ENCODE assay signal across 27 cellular contexts in the genomic region with DNA sequence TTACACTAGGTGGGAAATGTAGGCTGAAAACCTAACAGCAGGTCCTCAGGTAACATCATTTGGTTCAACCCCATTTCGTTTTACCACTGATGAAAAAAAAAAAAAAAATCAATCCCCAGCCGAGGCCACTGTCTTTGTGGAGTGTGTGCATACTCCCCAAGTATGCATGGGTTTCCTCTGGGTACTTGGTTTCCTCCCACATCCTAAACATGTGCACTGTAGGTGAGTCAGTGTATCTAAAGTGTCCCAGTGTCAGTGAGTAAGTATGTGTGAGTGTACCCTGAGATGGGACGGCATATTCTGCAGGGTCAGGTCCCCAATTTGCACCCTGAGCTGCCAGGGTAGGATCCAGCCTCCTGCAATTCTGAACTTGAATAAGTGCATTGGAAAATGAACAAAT.
"Had no signal": no experiment of that assay in that cellular context is flagged by ENCODE, and none has a peak within 500 bp of the region (broad histone marks: within the 10 kb centered on the region; RNA-seq: fewer than 3 reads in every experiment).

No MANE protein-coding gene starts in this region.

- H3K4me2 ChIP-seq: smooth muscle cell had no signal

- H3K36me3 ChIP-seq: left lung, lower lobe of right lung, pancreas, right lobe of liver, stomach, thyroid gland, transverse colon, upper lobe of left lung, vagina had no signal

- H3K27ac ChIP-seq: left lung, lower lobe of right lung, pancreas, psoas muscle, right lobe of liver, stomach, testis, thyroid gland, transverse colon, upper lobe of left lung, vagina had no signal

- H3K4me1 ChIP-seq: left lung, lower lobe of right lung, pancreas, psoas muscle, right lobe of liver, stomach, testis, thyroid gland, vagina had no signal

- H3K4me3 ChIP-seq: left lung, lower lobe of right lung, pancreas, psoas muscle, right lobe of liver, smooth muscle cell, stomach, testis, thyroid gland, transverse colon, upper lobe of left lung, vagina had no signal

- DNase-seq: hypothalamus; immature natural killer cell; kidney; left colon; left lung; lower lobe of right lung; mammary epithelial cell; mesenchymal stem cell; naive thymus-derived CD8-positive, alpha-beta T cell; nucleus accumbens; pancreas; posterior cingulate gyrus; psoas muscle; right lobe of liver; stimulated activated CD4-positive, alpha-beta T cell treated with anti-CD3 and anti-CD28 coated beads, Interleukin-1b, Interleukin-23, amount 100 ng/mL, for 48 hours; stimulated activated CD4-positive, alpha-beta T cell treated with anti-CD3 and anti-CD28 coated beads, Interleukin-2, amount 100 ng/mL, for 48 hours; stimulated activated CD4-positive, alpha-beta T cell treated with anti-CD3 and anti-CD28 coated beads, Interleukin-4, amount 100 ng/mL, for 4 hours; stimulated activated CD8-positive, alpha-beta memory T cell treated with anti-CD3 and anti-CD28 coated beads, Interleukin-4, amount 100 ng/mL, for 48 hours; stimulated activated naive B cell treated with anti-CD40 and anti-IgM and Interleukin-4, amounts not matched to agents 10 μg/mL and 1 μg/mL and 100 μg/mL, for 72 hours; stimulated activated naive CD8-positive, alpha-beta T cell treated with anti-CD3 and anti-CD28 coated beads, Interleukin-15, Interleukin-2, amounts not matched to agents 100 U/mL and 50 U/mL, for 24 hours; stomach; testis; thyroid gland; transverse colon; upper lobe of left lung had no signal

- H3K9me3 ChIP-seq: left lung, lower lobe of right lung, pancreas, psoas muscle, right lobe of liver, stomach, testis, thyroid gland, transverse colon, upper lobe of left lung, vagina had no signal

- H3K27me3 ChIP-seq: left lung, pancreas, right lobe of liver, stomach, testis, thyroid gland, transverse colon, upper lobe of left lung, vagina had no signal
